8 cellular contexts compared by ENCODE assay signal in the genomic region with DNA sequence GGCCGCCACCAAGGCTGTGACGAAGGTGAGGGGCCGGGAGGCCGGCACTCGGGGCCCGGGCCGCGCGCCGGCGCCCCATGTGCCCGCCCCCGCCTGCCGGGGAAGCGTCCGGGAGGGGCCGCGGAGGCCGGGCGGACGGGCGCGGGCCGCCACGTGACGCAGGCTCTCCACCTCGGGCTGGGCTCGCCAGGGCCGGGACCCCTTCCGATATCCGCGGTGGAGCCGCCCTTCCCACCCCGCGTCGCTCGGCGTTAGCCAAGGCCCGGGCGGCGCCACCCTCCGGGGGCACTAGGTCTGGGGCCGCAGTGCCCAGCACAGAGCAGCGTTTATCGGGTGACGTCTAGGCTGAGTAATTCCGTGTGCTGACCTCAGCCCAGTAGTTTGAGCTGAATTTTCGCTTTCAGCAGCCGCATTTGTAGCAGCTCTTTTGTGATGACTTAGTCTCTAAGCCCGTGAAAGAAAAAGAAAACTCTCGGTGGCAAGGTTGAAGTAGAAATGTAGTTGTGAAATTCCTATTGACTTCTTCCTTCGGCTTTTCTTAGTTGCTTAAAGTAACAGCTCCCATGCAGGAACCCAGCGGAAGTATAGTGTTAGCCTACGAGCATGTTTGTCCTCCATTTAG. TPM values are rescaled to one million over a fixed set of nuclear protein-coding genes. Genes with fewer than 3 reads are reported as not detected.
DNase-seq lines count a peak whose midpoint lies in the region; ATAC-seq and TF ChIP-seq lines count a peak whose summit lies in the region.

No MANE protein-coding gene starts in this region.

- H3K36me3 ChIP-seq in WERI-Rb-1 = peaks cover 45% of the 10 kb centered on the region
- peaks cover 0 to 41% of the 10 kb centered on the region in 2 donors for H3K36me3 ChIP-seq in left lung

- H3K27ac Mint-ChIP-seq in chondrocyte (ENCODE audit: unreplicated experiment) = peak overlapping the region; percentile 80

- TF ChIP-seq CTCF in WERI-Rb-1 (IDR thresholded peaks at IDR 0.05; ENCODE audit: low read depth, low read length) (peak; percentile 6; the same call in 1 of the 2 replicates), chondrocyte (IDR thresholded peaks at IDR 0.05) (peak; percentile 53), left lung (IDR thresholded peaks at IDR 0.05) (no peak)

- intact Hi-C loops in left lung (cut with DNase I) = no loop called here

- H3K27me3 Mint-ChIP-seq in chondrocyte (ENCODE audit: low read depth) = no peaks in the 10 kb centered on the region

- H3K9me3 ChIP-seq in WERI-Rb-1 (ENCODE audit: severe bottlenecking) = no peaks in the 10 kb centered on the region
- no peaks in the 10 kb centered on the region for H3K9me3 ChIP-seq in left lung

- H3K4me3 ChIP-seq in WERI-Rb-1 (ENCODE audit: low read depth, low read length) = peak overlapping the region; percentile 85
- peak overlapping the region; percentile 70 to 72 for H3K4me3 ChIP-seq in left lung

- H3K4me3 Mint-ChIP-seq in chondrocyte (ENCODE audit: unreplicated experiment) = peak overlapping the region; percentile 80

- DNase-seq in WERI-Rb-1 (peak; percentile 63), chondrocyte (ENCODE audit: low spot score) (no peak), left lung (peak; percentile 80 to 94), NCI-H1694 (lab: John Stamatoyannopoulos, UW) (no peak), NOMO-1 treated with DMSO at 0.1 percent for 48 hours (lab: John Stamatoyannopoulos, UW; ENCODE audit: unreplicated experiment) (no peak)
- peak; percentile 62 to 63 for DNase-seq in stimulated activated CD4-positive, alpha-beta T cell treated with anti-CD3 and anti-CD28 coated beads, Interleukin-4, amount 100 ng/mL, for 4 hours

- H3K27me3 ChIP-seq in WERI-Rb-1 (ENCODE audit: insufficient read depth, low read depth, severe bottlenecking) (no peaks in the 10 kb centered on the region), left lung (no peaks in the 10 kb centered on the region)

- H3K9me3 Mint-ChIP-seq in chondrocyte (ENCODE audit: low read depth) = no peaks in the 10 kb centered on the region

- H3K36me3 Mint-ChIP-seq in chondrocyte (ENCODE audit: low read depth) = peaks cover 19% of the 10 kb centered on the region

- peak; percentile 32 for ATAC-seq in GM18909 (IDR thresholded peaks at IDR 0.05; ENCODE audit: poor library complexity, unreplicated experiment)
- peak; percentile 26 for ATAC-seq in HG03139 (IDR thresholded peaks at IDR 0.05; ENCODE audit: unreplicated experiment)
- ATAC-seq in left lung = peak; percentile 50

- peaks cover 79% of the 10 kb centered on the region for H3K4me1 Mint-ChIP-seq in chondrocyte (ENCODE audit: low read depth)

- peaks cover 49 to 79% of the 10 kb centered on the region in 2 donors for H3K4me1 ChIP-seq in left lung

- H3K27ac ChIP-seq in WERI-Rb-1 = peak overlapping the region; percentile 76
- H3K27ac ChIP-seq in left lung = peak overlapping the region; percentile 95 to 97

RNA-seq across cellular contexts. Expression of a gene that starts 0.9 kb away (rescaled TPM):
- total RNA-seq in chondrocyte (133 to 192 TPM (median 184 TPM) in 3 replicates), left lung (100 to 1,000 TPM; 162 to 173 TPM)

Comparison
In these comparisons a context has a peak if more than half of its experiments do, and no peak if none do; other contexts are left out.
1. DNase-seq: peak in WERI-Rb-1 (single experiment), left lung (2 of 2) and stimulated activated CD4-positive, alpha-beta T cell treated with anti-CD3 and anti-CD28 coated beads, Interleukin-4, amount 100 ng/mL, for 4 hours (2 of 2); none in chondrocyte (single experiment), NCI-H1694 (single experiment) and NOMO-1 treated with DMSO at 0.1 percent for 48 hours (single experiment).
2. CTCF ChIP-seq: peak in WERI-Rb-1 (single experiment) and chondrocyte (single experiment); none in left lung (0 of 2).
3. Peak in every context shown above with its lines, with median percentiles within 50 percentile points of each other: ATAC-seq.